Comparison of ENCODE assay signal across 9 cellular contexts in the genomic region with DNA sequence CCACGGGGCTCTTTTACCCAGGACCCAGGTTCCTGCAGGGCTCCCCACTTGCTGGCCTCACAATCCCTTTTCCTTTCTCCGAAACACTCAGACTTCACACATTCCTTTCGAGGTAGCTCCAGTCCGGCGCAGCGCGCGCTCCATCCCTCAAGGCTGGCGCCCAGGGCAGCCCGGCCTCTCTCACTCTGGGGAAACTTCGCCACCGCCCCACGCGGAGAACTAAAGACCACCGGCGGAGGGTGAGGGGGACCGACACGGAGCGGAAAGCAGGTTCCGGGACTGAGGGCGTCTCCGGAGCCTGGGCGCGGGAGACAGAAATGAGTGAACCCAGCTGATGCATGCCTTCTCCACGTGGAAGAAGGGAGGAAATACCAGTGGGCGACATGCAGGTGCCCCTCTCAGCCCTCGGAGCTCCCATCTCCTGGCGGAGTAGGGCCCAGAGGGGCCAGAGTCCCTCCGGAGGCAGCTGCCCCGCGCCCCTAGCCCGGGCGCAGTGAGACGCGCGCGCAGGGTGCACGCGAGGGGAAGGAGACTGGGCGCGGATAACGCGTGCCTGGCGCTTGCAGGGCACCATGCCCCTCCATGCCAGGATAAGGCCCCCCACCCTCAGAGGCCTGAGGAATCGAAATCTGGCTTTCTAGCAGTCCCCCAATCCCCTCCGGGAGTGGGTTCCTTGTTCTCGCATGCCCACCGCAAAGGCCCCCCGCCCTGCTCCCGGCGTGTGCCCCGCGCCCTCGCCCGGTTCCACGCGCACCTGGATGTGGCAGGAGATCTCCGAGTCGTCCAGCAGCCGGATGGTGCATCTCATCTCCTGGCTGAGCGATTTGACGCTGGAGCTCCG. TPM values are rescaled to one million over a fixed set of nuclear protein-coding genes. Genes with fewer than 3 reads are reported as not detected.
A peak's percentile ranks its signal among the peaks of the same experiment; 100 is the strongest.
DNase-seq lines count a peak whose midpoint lies in the region; ATAC-seq and TF ChIP-seq lines count a peak whose summit lies in the region.
"Had no signal": no experiment of that assay in that cellular context is flagged by ENCODE, and none has a peak within 500 bp of the region (broad histone marks: within the 10 kb centered on the region; RNA-seq: fewer than 3 reads in every experiment).

No MANE protein-coding gene starts in this region.

- H3K4me3 Mint-ChIP-seq in H9: peak overlapping the region; percentile 67 to 77

- peak overlapping the region in 1 of 3 experiments; percentile 42; a peak in 1 of 7 replicates for H3K27ac Mint-ChIP-seq in H9

- H2AK5ac ChIP-seq in H9 (ENCODE audit: insufficient read length, low read length): no peak overlapping the region

- H4K91ac ChIP-seq in H9 (ENCODE audit: insufficient read length, low read depth, low read length): no peak overlapping the region

- no peaks in the 10 kb centered on the region; a peak in 2 of 5 replicates for H3K9me3 Mint-ChIP-seq in H9

- H3K23me2 ChIP-seq in H9 (ENCODE audit: insufficient read length, low read depth, low read length, poor library complexity, severe bottlenecking): peaks cover 10% of the 10 kb centered on the region

- H3K36me3 ChIP-seq in smooth muscle cell (ENCODE audit: low read depth): no peaks in the 10 kb centered on the region

- TF ChIP-seq CTCF in H9 (conservative IDR thresholded peaks at IDR 0.05) (no peak), astrocyte of the cerebellum (IDR thresholded peaks at IDR 0.05; ENCODE audit: low read depth, low read length, missing control alignments) (no peak), smooth muscle cell (IDR thresholded peaks at IDR 0.05; ENCODE audit: borderline replicate concordance, insufficient read depth, poor library complexity, severe bottlenecking) (no peak)

- no peaks in the 10 kb centered on the region for H3F3A ChIP-seq in smooth muscle cell (ENCODE audit: low read depth)

- H3K4ac ChIP-seq in H9 (ENCODE audit: low read depth, low read length): no peak overlapping the region

- H3K4me1 ChIP-seq in H9 (ENCODE audit: insufficient read depth, low read length): no peaks in the 10 kb centered on the region
- H3K4me1 ChIP-seq in smooth muscle cell (ENCODE audit: low read depth): peaks cover 17% of the 10 kb centered on the region

- H3K9ac ChIP-seq in H9 (ENCODE audit: extremely low read depth, insufficient read length, low read length): no peak overlapping the region
- H3K9ac ChIP-seq in smooth muscle cell (ENCODE audit: low read depth): no peak overlapping the region

- H4K20me1 ChIP-seq in H9 (ENCODE audit: control insufficient read depth, insufficient read depth, insufficient read length) (no peaks in the 10 kb centered on the region), smooth muscle cell (ENCODE audit: low read depth) (no peaks in the 10 kb centered on the region)

- H3K9me3 ChIP-seq in H9 (ENCODE audit: control insufficient read depth, low read depth, low read length): no peaks in the 10 kb centered on the region
- no peaks in the 10 kb centered on the region for H3K9me3 ChIP-seq in smooth muscle cell (replicated peaks; ENCODE audit: low read depth)

- H3K27me3 ChIP-seq in H9 (ENCODE audit: insufficient read depth, low read length): peaks cover 26% of the 10 kb centered on the region; the same call in 1 of the 2 replicates
- H3K27me3 ChIP-seq in smooth muscle cell (ENCODE audit: low read depth): peaks cover 83% of the 10 kb centered on the region

- DNase-seq in H9 (no peak), astrocyte of the cerebellum (ENCODE audit: low read depth) (no peak), iris pigment epithelial cell (ENCODE audit: low read depth) (peak; percentile 8), smooth muscle cell (lab: John Stamatoyannopoulos, UW; ENCODE audit: unreplicated experiment) (no peak), T-helper 9 cell (no peak)
- DNase-seq: NK-92 treated with Interleukin-12 subunit alpha and Interleukin-12 subunit beta, amount 100 ng/mL, for 24 hours had no signal

- no peaks in the 10 kb centered on the region; a peak in 1 of 7 replicates for H3K36me3 Mint-ChIP-seq in H9 (ENCODE audit: insufficient read depth in 1 of 3, low read depth in 3 of 3)

- ATAC-seq in GM19023 (IDR thresholded peaks at IDR 0.05; ENCODE audit: unreplicated experiment) (no peak), GM21515 (IDR thresholded peaks at IDR 0.05; ENCODE audit: unreplicated experiment) (no peak), GM19351 (IDR thresholded peaks at IDR 0.05; ENCODE audit: unreplicated experiment) (no peak)

- H3K79me2 ChIP-seq in H9 (ENCODE audit: insufficient read depth, low read length): no peaks in the 10 kb centered on the region
- H3K79me2 ChIP-seq in smooth muscle cell (ENCODE audit: low read depth): no peaks in the 10 kb centered on the region

- no peak overlapping the region for H2BK20ac ChIP-seq in H9 (ENCODE audit: low read depth, low read length, poor library complexity, severe bottlenecking)

- H3K27ac ChIP-seq in H9 (ENCODE audit: insufficient read length, low read depth, low read length) (no peak overlapping the region), smooth muscle cell (ENCODE audit: low read depth) (no peak overlapping the region)

- no CpG with 5 or more reads among the region's 63 CpGs for WGBS in H9 (ENCODE audit: extremely low coverage, insufficient read length, low lambda C conversion rate)
- 6% methylated on average over 62 of the region's 63 CpGs for WGBS in smooth muscle cell (ENCODE audit: low lambda C conversion rate)

- H4K5ac ChIP-seq in H9 (ENCODE audit: insufficient read length, low read depth, low read length): no peak overlapping the region

- no peak overlapping the region for H2BK12ac ChIP-seq in H9 (ENCODE audit: insufficient read length, low read depth, low read length)

- H3K56ac ChIP-seq in H9 (ENCODE audit: insufficient read length, low read depth, low read length): no peak overlapping the region

- no peak overlapping the region for H3T11ph ChIP-seq in H9 (ENCODE audit: low read length)

- peaks cover 82% of the 10 kb centered on the region for H3K27me3 Mint-ChIP-seq in H9 (ENCODE audit: low read depth)

- H3K79me1 ChIP-seq in H9 (ENCODE audit: insufficient read depth, low read depth, low read length, poor library complexity, severe bottlenecking): no peaks in the 10 kb centered on the region

- H3K23ac ChIP-seq in H9 (ENCODE audit: insufficient read length, low read depth, low read length): no peak overlapping the region

- peaks cover 21 to 24% of the 10 kb centered on the region in 2 experiments for H3K4me1 Mint-ChIP-seq in H9

- no peak overlapping the region for H2AFZ ChIP-seq in H9 (ENCODE audit: low read length)
- H2AFZ ChIP-seq in smooth muscle cell (ENCODE audit: low read depth): peak overlapping the region; percentile 41

- peak overlapping the region; percentile 62 for H3K4me2 ChIP-seq in H9 (ENCODE audit: insufficient read depth, insufficient read length, low read length)
- peak overlapping the region; percentile 89 for H3K4me2 ChIP-seq in smooth muscle cell

- H2BK5ac ChIP-seq in H9 (ENCODE audit: insufficient read length, low read length): no peak overlapping the region

- H2BK15ac ChIP-seq in H9 (ENCODE audit: low read depth, low read length): no peak overlapping the region

- H4K8ac ChIP-seq in H9 (replicated peaks; ENCODE audit: insufficient read length, low read depth, low read length): no peak overlapping the region

- no peak overlapping the region for H3K14ac ChIP-seq in H9 (ENCODE audit: insufficient read depth, low read length)

- in situ Hi-C loops in astrocyte of the cerebellum (cut with HindIII; ENCODE audit: low sequenced_read_pairs): no loop called here

- no peak overlapping the region for H2BK120ac ChIP-seq in H9 (ENCODE audit: low read depth, low read length, poor library complexity, severe bottlenecking)

- peak overlapping the region; percentile 62 for H3K4me3 ChIP-seq in astrocyte of the cerebellum (ENCODE audit: low read depth, low read length)
- H3K4me3 ChIP-seq in smooth muscle cell: peak overlapping the region; percentile 65

- H3K18ac ChIP-seq in H9 (ENCODE audit: insufficient read length, low read depth, low read length): no peak overlapping the region

RNA-seq across cellular contexts. Expression of gene FRMD3, which starts 0.7 kb away (rescaled TPM):
- total RNA-seq in H9 (2021) (0.48 and 0.55 TPM in 2 replicates), smooth muscle cell (0.27 and 0.72 TPM in 2 replicates)
- polyA plus RNA-seq in smooth muscle cell: 0.79 and 2.8 TPM in 2 replicates
